ENCODE assay signal across 12 cellular contexts in genomic region chr17:64180089-64180488, GRCh38. TPM values are rescaled to one million over a fixed set of nuclear protein-coding genes. Genes with fewer than 3 reads are reported as not detected.
DNase-seq lines count a peak whose midpoint lies in the region; ATAC-seq and TF ChIP-seq lines count a peak whose summit lies in the region.
"Had no signal": no experiment of that assay in that cellular context is flagged by ENCODE, and none has a peak within 500 bp of the region (broad histone marks: within the 10 kb centered on the region; RNA-seq: fewer than 3 reads in every experiment).

No MANE protein-coding gene starts in this region.

- POLR2A ChIA-PET in naive thymus-derived CD4-positive, alpha-beta T cell (lab: Charles Lee): interaction anchor here (0.7 kb wide), 1 partner anchor 91 kb away, joined by 3 read pairs; no protein-coding TSS in a partner anchor
- POLR2A ChIA-PET in WTC11 (lab: Charles Lee): no interaction called here

- H3K9me3 Mint-ChIP-seq in naive thymus-derived CD4-positive, alpha-beta T cell: peaks cover 0 to 5% (median 0%) of the 10 kb centered on the region in 11 donors
- peaks cover 13% of the 10 kb centered on the region for H3K9me3 Mint-ChIP-seq in WTC11
- H3K9me3 Mint-ChIP-seq: activated T-helper 1 cell treated with anti-CD3 and anti-CD28 coated beads, Interleukin-12 subunit alpha, Interleukin-12 subunit beta, Interleukin-2, Interleukin-4 antibody, amounts not matched to agents 30 ng/mL and 10 ng/mL and 1 ng/mL, durations not matched to agents 14 hours and 24 hours and 36 hours had no signal

- H3K36me3 Mint-ChIP-seq in naive thymus-derived CD4-positive, alpha-beta T cell: peaks cover 0 to 41% (median 24%) of the 10 kb centered on the region in 5 donors
- H3K36me3 Mint-ChIP-seq in WTC11: peaks cover 15% of the 10 kb centered on the region

- H3K27ac ChIP-seq in cardiac muscle cell (no peak overlapping the region), heart right ventricle (peak overlapping the region in 1 of 10 donors; percentile 43), aorta (ENCODE audit: low read depth in 1 of 2, low read length in 2 of 2) (peak overlapping the region in 1 of 2 donors; percentile 25)
- no peak overlapping the region for H3K27ac ChIP-seq in naive thymus-derived CD4-positive, alpha-beta T cell (ENCODE audit: low read depth, low read length)

- H3K4me1 Mint-ChIP-seq in naive thymus-derived CD4-positive, alpha-beta T cell: peaks cover 0 to 10% (median 0%) of the 10 kb centered on the region in 7 donors
- no peaks in the 10 kb centered on the region for H3K4me1 Mint-ChIP-seq in WTC11

- peak; percentile 45 for TF ChIP-seq CTCF in cardiac muscle cell (IDR thresholded peaks at IDR 0.05; ENCODE audit: low read depth, low read length)
- TF ChIP-seq CTCF in heart right ventricle (IDR thresholded peaks at IDR 0.05): peak in 1 of 9 donors; percentile 18
- TF ChIP-seq CTCF in WTC11 (IDR thresholded peaks at IDR 0.05): no peak

- H3K9me3 ChIP-seq in cardiac muscle cell (ENCODE audit: low read depth): no peaks in the 10 kb centered on the region
- H3K9me3 ChIP-seq in heart right ventricle: no peaks in the 10 kb centered on the region
- no peaks in the 10 kb centered on the region for H3K9me3 ChIP-seq in naive thymus-derived CD4-positive, alpha-beta T cell (ENCODE audit: control insufficient read depth in 2 of 3, low read length in 3 of 3)
- no peaks in the 10 kb centered on the region for H3K9me3 ChIP-seq in aorta (ENCODE audit: control insufficient read depth, low read length)

- no peak overlapping the region for H3K4me3 Mint-ChIP-seq in naive thymus-derived CD4-positive, alpha-beta T cell
- no peak overlapping the region for H3K4me3 Mint-ChIP-seq in WTC11
- H3K4me3 Mint-ChIP-seq: activated CD4-positive, alpha-beta T cell treated with anti-CD3 and anti-CD28 coated beads for 36 hours; activated T-helper 1 cell treated with anti-CD3 and anti-CD28 coated beads, Interleukin-12 subunit alpha, Interleukin-12 subunit beta, Interleukin-2, Interleukin-4 antibody, amounts not matched to agents 30 ng/mL and 10 ng/mL and 1 ng/mL, durations not matched to agents 14 hours and 24 hours and 36 hours had no signal

- H3K27me3 Mint-ChIP-seq in naive thymus-derived CD4-positive, alpha-beta T cell: no peaks in the 10 kb centered on the region
- H3K27me3 Mint-ChIP-seq in WTC11 (ENCODE audit: low read depth): no peaks in the 10 kb centered on the region
- H3K27me3 Mint-ChIP-seq: activated CD4-positive, alpha-beta T cell treated with anti-CD3 and anti-CD28 coated beads for 36 hours had no signal

- no peak overlapping the region for H3K4me3 ChIP-seq in cardiac muscle cell
- no peak overlapping the region for H3K4me3 ChIP-seq in heart right ventricle
- H3K4me3 ChIP-seq in naive thymus-derived CD4-positive, alpha-beta T cell (ENCODE audit: low read length): no peak overlapping the region
- H3K4me3 ChIP-seq in aorta (ENCODE audit: low read length in 2 of 2): no peak overlapping the region

- H3K4me1 ChIP-seq in cardiac muscle cell (ENCODE audit: low read depth) (peaks cover 6% of the 10 kb centered on the region), heart right ventricle (peaks cover 0 to 84% (median 35%) of the 10 kb centered on the region in 9 donors), aorta (ENCODE audit: control insufficient read depth in 1 of 2, insufficient read depth in 2 of 2, low read length in 2 of 2) (peaks cover 3 to 7% of the 10 kb centered on the region in 2 donors)
- no peaks in the 10 kb centered on the region for H3K4me1 ChIP-seq in naive thymus-derived CD4-positive, alpha-beta T cell (ENCODE audit: control insufficient read depth in 2 of 2, insufficient read depth in 2 of 2, low read length in 2 of 2)

- WGBS in heart right ventricle, 2 donors: 50 to 56% methylated on average over 4 of the region's 4 CpGs
- 22 to 28% methylated on average over 4 of the region's 4 CpGs for WGBS in aorta, 2 donors

- H3K27ac Mint-ChIP-seq in naive thymus-derived CD4-positive, alpha-beta T cell: peak overlapping the region in 1 of 9 donors; percentile 3
- no peak overlapping the region for H3K27ac Mint-ChIP-seq in WTC11
- H3K27ac Mint-ChIP-seq: activated CD4-positive, alpha-beta T cell treated with anti-CD3 and anti-CD28 coated beads for 36 hours; activated T-helper 1 cell treated with anti-CD3 and anti-CD28 coated beads, Interleukin-12 subunit alpha, Interleukin-12 subunit beta, Interleukin-2, Interleukin-4 antibody, amounts not matched to agents 30 ng/mL and 10 ng/mL and 1 ng/mL, durations not matched to agents 14 hours and 24 hours and 36 hours had no signal

- H3K27me3 ChIP-seq in cardiac muscle cell: no peaks in the 10 kb centered on the region
- H3K27me3 ChIP-seq in heart right ventricle: no peaks in the 10 kb centered on the region
- H3K27me3 ChIP-seq in naive thymus-derived CD4-positive, alpha-beta T cell (ENCODE audit: control insufficient read depth in 2 of 2, insufficient read depth in 2 of 2, low read length in 2 of 2): no peaks in the 10 kb centered on the region
- H3K27me3 ChIP-seq in aorta (ENCODE audit: control insufficient read depth in 1 of 2, insufficient read depth in 2 of 2, low read length in 1 of 2): no peaks in the 10 kb centered on the region

- DNase-seq in cardiac muscle cell (ENCODE audit: low read depth in 1 of 2, low spot score in 1 of 2) (peak in 1 of 2 donors; percentile 79), heart right ventricle (no peak), dermis microvascular lymphatic vessel endothelial cell (ENCODE audit: low read depth in 2 of 2) (peak; percentile 79 to 86), aorta (no peak), amygdala (lab: John Stamatoyannopoulos, UW) (no peak), WTC11 (ENCODE audit: low spot score) (no peak)
- DNase-seq in naive thymus-derived CD4-positive, alpha-beta T cell: no peak
- DNase-seq: activated CD4-positive, alpha-beta T cell treated with anti-CD3 and anti-CD28 coated beads for 36 hours; DMS 273 treated with DMSO at 0.1 percent for 48 hours; small intestine had no signal

- intact Hi-C loops in heart right ventricle (cut with DNase I) (no loop called here), aorta (cut with DNase I) (no loop called here)
- intact Hi-C loops in naive thymus-derived CD4-positive, alpha-beta T cell (cut with micrococcal nuclease): no loop called here

- CTCF ChIA-PET in naive thymus-derived CD4-positive, alpha-beta T cell (lab: Charles Lee): no interaction called here
- CTCF ChIA-PET in WTC11 (lab: Charles Lee): no interaction called here

- no peak for ATAC-seq in heart right ventricle
- peak; percentile 48 for ATAC-seq in naive thymus-derived CD4-positive, alpha-beta T cell
- peak; percentile 34 for ATAC-seq in aorta (ENCODE audit: low FRiP score)
- no peak for ATAC-seq in HG02678 (IDR thresholded peaks at IDR 0.05; ENCODE audit: unreplicated experiment)
- ATAC-seq in WTC11: no peak
- ATAC-seq: activated CD4-positive, alpha-beta T cell treated with anti-CD3 and anti-CD28 coated beads for 36 hours had no signal

- H3K36me3 ChIP-seq in cardiac muscle cell (no peaks in the 10 kb centered on the region), heart right ventricle (peaks cover 0 to 26% (median 0%) of the 10 kb centered on the region in 9 donors), aorta (ENCODE audit: control insufficient read depth in 1 of 2, insufficient read depth in 2 of 2, low read length in 1 of 2) (no peaks in the 10 kb centered on the region)
- H3K36me3 ChIP-seq in naive thymus-derived CD4-positive, alpha-beta T cell (ENCODE audit: control insufficient read depth in 2 of 3, insufficient read depth in 3 of 3, low read length in 3 of 3): peaks cover 0 to 22% (median 0%) of the 10 kb centered on the region in 3 experiments

TF ChIP-seq in WTC11, 78 proteins besides CTCF, POLR2A, EP300 and RAD21:
- TF ChIP-seq ZNF396 (CRISPR knock-in tag; IDR thresholded peaks at IDR 0.05; ENCODE audit: borderline replicate concordance): no peak
- TF ChIP-seq CREM (CRISPR knock-in tag; IDR thresholded peaks at IDR 0.05): no peak
TF ChIP-seq in WTC11: peak in this region for 0.

RNA-seq across cellular contexts. Expression of gene ERN1, which starts 50.1 kb away (rescaled TPM):
- total RNA-seq in cardiac muscle cell (6.6 and 8.9 TPM in 2 replicates), heart right ventricle (10 to 100 TPM in 3 of 10 donors, 1 to 10 TPM in 7; 5.0 to 16.6 (median 7.6) TPM), dermis microvascular lymphatic vessel endothelial cell (5.6 and 14.3 TPM in 2 replicates), aorta (10 to 100 TPM; 17.8 to 31.0 TPM), WTC11 (2021) (6.5 to 8.6 TPM (median 7.6 TPM) in 3 replicates)
- polyA plus RNA-seq in cardiac muscle cell (12.4 and 17.9 TPM in 2 replicates), heart right ventricle (1 to 10 TPM; 2.2 to 2.9 TPM), aorta (1 to 10 TPM; 1.0 to 5.2 TPM)
- 100 to 1,000 TPM in 1 of 5 experiments, 10 to 100 TPM in 4; 52.6 to 110 (median 62.9) TPM for total RNA-seq in naive thymus-derived CD4-positive, alpha-beta T cell
- 10 to 100 TPM; 15.7 to 19.7 TPM for polyA plus RNA-seq in naive thymus-derived CD4-positive, alpha-beta T cell

Comparison
In these comparisons a context has a peak if more than half of its experiments do, and no peak if none do; other contexts are left out.
1. DNase-seq: peak in dermis microvascular lymphatic vessel endothelial cell (2 of 2); none in heart right ventricle (0 of 2), naive thymus-derived CD4-positive, alpha-beta T cell (0 of 9), aorta (0 of 2), amygdala (0 of 56) and WTC11 (single experiment).
2. ATAC-seq: peak in naive thymus-derived CD4-positive, alpha-beta T cell (single experiment) and aorta (single experiment); none in heart right ventricle (0 of 8), HG02678 (single experiment) and WTC11 (single experiment).